ENCODE assay signal across 8 cellular contexts in genomic region chr18:2572144-2572682, GRCh38. TPM values are rescaled to one million over a fixed set of nuclear protein-coding genes. Genes with fewer than 3 reads are reported as not detected.
A peak's percentile ranks its signal among the peaks of the same experiment; 100 is the strongest.
DNase-seq lines count a peak whose midpoint lies in the region; ATAC-seq and TF ChIP-seq lines count a peak whose summit lies in the region.

No MANE protein-coding gene starts in this region.

- peak overlapping the region; percentile 98 for H3K27ac Mint-ChIP-seq in activated T-cell treated with anti-CD3 and anti-CD28 coated beads, Interleukin-2, amount 50 U/mL, for 24 hours

- peak overlapping the region; percentile 41 for H3K4me3 ChIP-seq in colonic mucosa
- H3K4me3 ChIP-seq in psoas muscle: peak overlapping the region; percentile 81
- no peak overlapping the region for H3K4me3 ChIP-seq in prostate gland

- H3K36me3 Mint-ChIP-seq in activated T-cell treated with anti-CD3 and anti-CD28 coated beads, Interleukin-2, amount 50 U/mL, for 24 hours (ENCODE audit: low read depth): peaks cover 69% of the 10 kb centered on the region

- H3K9ac ChIP-seq in colonic mucosa (ENCODE audit: low read depth in 2 of 2, low read length in 2 of 2): peak overlapping the region; percentile 1 to 86

- no peaks in the 10 kb centered on the region for H3K9me3 Mint-ChIP-seq in activated T-cell treated with anti-CD3 and anti-CD28 coated beads, Interleukin-2, amount 50 U/mL, for 24 hours

- peaks cover 52% of the 10 kb centered on the region for H3K4me1 Mint-ChIP-seq in activated T-cell treated with anti-CD3 and anti-CD28 coated beads, Interleukin-2, amount 50 U/mL, for 24 hours (ENCODE audit: low read depth)

- H3K4me3 Mint-ChIP-seq in activated T-cell treated with anti-CD3 and anti-CD28 coated beads, Interleukin-2, amount 50 U/mL, for 24 hours: peak overlapping the region; percentile 96

- H3K36me3 ChIP-seq in KOPT-K1 (ENCODE audit: insufficient read depth, low read length) (peaks cover 32% of the 10 kb centered on the region), colonic mucosa (no peaks in the 10 kb centered on the region), psoas muscle (ENCODE audit: insufficient read depth in 1 of 2, low read depth in 1 of 2) (peaks cover 0 to 2% of the 10 kb centered on the region in 2 donors), prostate gland (no peaks in the 10 kb centered on the region)

- ATAC-seq in psoas muscle (no peak), left cardiac atrium (no peak)

- H3K9me3 ChIP-seq in KOPT-K1 (ENCODE audit: insufficient read depth, low read length, poor library complexity, severe bottlenecking): no peaks in the 10 kb centered on the region
- H3K9me3 ChIP-seq in colonic mucosa: no peaks in the 10 kb centered on the region
- no peaks in the 10 kb centered on the region for H3K9me3 ChIP-seq in psoas muscle
- H3K9me3 ChIP-seq in prostate gland: no peaks in the 10 kb centered on the region

- H3K4me1 ChIP-seq in colonic mucosa (peaks cover 4% of the 10 kb centered on the region), psoas muscle (peaks cover 15% of the 10 kb centered on the region), prostate gland (replicated peaks) (no peaks in the 10 kb centered on the region)

- H3K27ac ChIP-seq in KOPT-K1 (ENCODE audit: low read depth, low read length, poor library complexity, severe bottlenecking) (peak overlapping the region; percentile 94), colonic mucosa (no peak overlapping the region), psoas muscle (no peak overlapping the region), prostate gland (no peak overlapping the region)

- intact Hi-C loops in colonic mucosa (cut with DNase I) (loop anchor here (5.0 kb wide), 1 partner anchor 85 kb away; the partner anchor contains the start of gene SMCHD1), psoas muscle (cut with DNase I) (loop anchor here in 1 of 2 donors (5.0 kb wide), 1 partner anchor 85 kb away; the partner anchor contains the start of gene SMCHD1), left cardiac atrium (cut with DNase I) (no loop called here), prostate gland (cut with DNase I) (no loop called here)

- no peak for TF ChIP-seq CTCF in colonic mucosa (IDR thresholded peaks at IDR 0.05)
- TF ChIP-seq CTCF in psoas muscle (IDR thresholded peaks at IDR 0.05): no peak
- TF ChIP-seq CTCF in prostate gland (IDR thresholded peaks at IDR 0.05): no peak

- no peak for TF ChIP-seq POLR2A in prostate gland (IDR thresholded peaks at IDR 0.05)

- WGBS in psoas muscle, 3 donors: 0 to 2% (median 1%) methylated on average over 4 of the region's 4 CpGs
- WGBS in prostate gland: 6% methylated on average over 4 of the region's 4 CpGs

- no peak for DNase-seq in activated T-cell treated with anti-CD3 and anti-CD28 coated beads, Interleukin-2, amount 50 U/mL, for 24 hours
- DNase-seq in activated T-cell treated with anti-CD3 and anti-CD28 coated beads, Interleukin-2, amount 50 U/mL, for 1 hour: no peak
- DNase-seq in colonic mucosa: no peak
- DNase-seq in psoas muscle: no peak
- DNase-seq in activated gamma-delta T cell (lab: John Stamatoyannopoulos, UW): no peak
- no peak for DNase-seq in left cardiac atrium
- DNase-seq in prostate gland (ENCODE audit: low spot score): no peak

- no peaks in the 10 kb centered on the region for H3K27me3 Mint-ChIP-seq in activated T-cell treated with anti-CD3 and anti-CD28 coated beads, Interleukin-2, amount 50 U/mL, for 24 hours

- H3K27me3 ChIP-seq in colonic mucosa: no peaks in the 10 kb centered on the region
- H3K27me3 ChIP-seq in psoas muscle (ENCODE audit: insufficient read depth in 3 of 3, low read length in 2 of 3): no peaks in the 10 kb centered on the region
- H3K27me3 ChIP-seq in prostate gland (replicated peaks; ENCODE audit: insufficient read depth): no peaks in the 10 kb centered on the region

RNA-seq across cellular contexts. Expression of gene NDC80, which starts 0.9 kb away (rescaled TPM):
- total RNA-seq in colonic mucosa (10 to 100 TPM in 1 of 2 donors, 1 to 10 TPM in 1; 6.8 to 27.6 TPM), psoas muscle (under 1 TPM in 3 of 4 donors, not detected in 1; 0.17 to 0.42 (median 0.21) TPM), left cardiac atrium (1 to 10 TPM in 1 of 2 donors, under 1 TPM in 1; 0.29 to 1.2 TPM), prostate gland (1 to 10 TPM in 1 of 2 donors, under 1 TPM in 1; 0.77 to 2.7 TPM)
- polyA plus RNA-seq in psoas muscle: under 1 TPM in 2 of 3 donors, not detected in 1; 0.12 to 0.13 TPM

RNA-seq across cellular contexts. Expression of gene METTL4, which starts 0.9 kb away (rescaled TPM):
- 1 to 10 TPM; 7.2 to 8.2 TPM for total RNA-seq in colonic mucosa
- 1 to 10 TPM; 3.7 to 5.0 (median 3.9) TPM for total RNA-seq in psoas muscle
- 1 to 10 TPM; 2.7 to 4.9 (median 4.5) TPM for polyA plus RNA-seq in psoas muscle
- 1 to 10 TPM; 5.5 to 6.8 TPM for total RNA-seq in left cardiac atrium
- total RNA-seq in prostate gland: 1 to 10 TPM; 5.2 to 8.3 TPM

Comparison
In these comparisons a context has a peak if more than half of its experiments do, and no peak if none do; other contexts are left out.
1. H3K4me3 ChIP-seq: peak in colonic mucosa (single experiment) and psoas muscle (single experiment); none in prostate gland (0 of 2).